8 cellular contexts compared by ENCODE assay signal in genomic region chr6:30915591-30915946, GRCh38. TPM values are rescaled to one million over a fixed set of nuclear protein-coding genes. Genes with fewer than 3 reads are reported as not detected.
DNase-seq lines count a peak whose midpoint lies in the region; ATAC-seq and TF ChIP-seq lines count a peak whose summit lies in the region.

No MANE protein-coding gene starts in this region.

- H3K36me3 ChIP-seq in Caco-2 (ENCODE audit: control insufficient read depth, insufficient read depth, low read length) (peaks cover 2% of the 10 kb centered on the region; the same call in 1 of the 2 replicates), HEK293 (ENCODE audit: control insufficient read depth in 2 of 2, insufficient read depth in 1 of 2, low read length in 2 of 2) (peaks cover 35 to 82% of the 10 kb centered on the region in 2 experiments)

- no TSS peak for BruUV-seq in Caco-2 (replicated peaks; lab: Mats Ljungman, UMichigan)

- H3K9me3 ChIP-seq in Caco-2 (no peaks in the 10 kb centered on the region), HEK293 (ENCODE audit: control insufficient read depth, insufficient read depth, low read depth, low read length) (no peaks in the 10 kb centered on the region)

- H3K36me3 Mint-ChIP-seq in Caco-2 (ENCODE audit: insufficient read depth, unreplicated experiment) = peaks cover 20% of the 10 kb centered on the region

- peak; percentile 66 to 68 for TF ChIP-seq CTCF in Caco-2 (IDR thresholded peaks at IDR 0.05; ENCODE audit: insufficient read depth in 1 of 2, low read depth in 1 of 2, low read length in 1 of 2, severe bottlenecking in 1 of 2, unreplicated experiment in 1 of 2)
- peak; percentile 72 for TF ChIP-seq CTCF in HEK293 (tag by site-specific recombination; IDR thresholded peaks at IDR 0.05)

- H3K4me1 ChIP-seq in Caco-2 (peaks cover 11% of the 10 kb centered on the region), HEK293 (ENCODE audit: control insufficient read depth, insufficient read depth, low read length) (peaks cover 6% of the 10 kb centered on the region)

- no peaks in the 10 kb centered on the region for H3K27me3 ChIP-seq in Caco-2 (replicated peaks; ENCODE audit: control insufficient read depth, insufficient read depth, low read length)

- peaks cover 14% of the 10 kb centered on the region for H3K4me1 Mint-ChIP-seq in Caco-2 (ENCODE audit: low read depth, unreplicated experiment)

- no peak for ATAC-seq in HG02970 (IDR thresholded peaks at IDR 0.05; ENCODE audit: low FRiP score, unreplicated experiment)
- ATAC-seq in HG03280 (IDR thresholded peaks at IDR 0.05; ENCODE audit: unreplicated experiment) = no peak

- DNase-seq in Caco-2 = peak in 1 of 2 experiments; percentile 61
- peak; percentile 56 for DNase-seq in NOMO-1 treated with DMSO at 0.1 percent for 48 hours (lab: John Stamatoyannopoulos, UW; ENCODE audit: unreplicated experiment)
- DNase-seq in astrocyte of the hippocampus (ENCODE audit: low read depth, low spot score) = peak; percentile 81
- DNase-seq in hypothalamus (lab: John Stamatoyannopoulos, UW) = peak in 29 of 51 donors; percentile 3 to 78 (median 24)
- peak; percentile 24 for DNase-seq in skeletal muscle cell (ENCODE audit: low read depth)

- no peaks in the 10 kb centered on the region for H3K9me3 Mint-ChIP-seq in Caco-2 (ENCODE audit: unreplicated experiment)

- H3K4me3 ChIP-seq in Caco-2 (ENCODE audit: low read depth, low read length) = no peak overlapping the region
- H3K4me3 ChIP-seq in HEK293 (ENCODE audit: low read depth, low read length) = no peak overlapping the region
- H3K4me3 ChIP-seq in skeletal muscle cell (ENCODE audit: low read depth, low read length) = no peak overlapping the region

- no peak overlapping the region for H3K27ac Mint-ChIP-seq in Caco-2 (ENCODE audit: unreplicated experiment)

- H3K4me3 Mint-ChIP-seq in Caco-2 (ENCODE audit: unreplicated experiment) = peak overlapping the region; percentile 87

- H3K27ac ChIP-seq in HEK293 (ENCODE audit: extremely low read depth, low read depth, low read length) = no peak overlapping the region; the same call in 1 of the 2 replicates

- H3K27me3 Mint-ChIP-seq in Caco-2 (ENCODE audit: insufficient read depth, unreplicated experiment) = no peaks in the 10 kb centered on the region

- CTCF ChIA-PET in Caco-2 (lab: Charles Lee) = interaction anchor here (0.6 to 4.9 kb wide), 13 partner anchors 12 to 216 kb away, joined by 3 to 66 read pairs (median 4); no protein-coding TSS in a partner anchor
- CTCF ChIA-PET in HEK293 (lab: Yijun Ruan, JAX) = interaction anchor here (0.5 to 9.9 kb wide), 45 partner anchors 10 to 424 kb away, joined by 3 to 206 read pairs (median 5); partner anchors contain the start of genes MUCL3 and TCF19

- intact Hi-C loops in Caco-2 (cut with micrococcal nuclease; ENCODE audit: unreplicated experiment) = loop anchor here (1.0 to 2.0 kb wide), 5 partner anchors 59 to 172 kb away; no protein-coding TSS in a partner anchor

- POLR2A ChIA-PET in Caco-2 (lab: Charles Lee) = no interaction called here
- POLR2A ChIA-PET in HEK293 (lab: Yijun Ruan, JAX) = interaction anchor here (0.6 to 2.9 kb wide), 9 partner anchors 11 to 193 kb away, joined by 3 to 24 read pairs (median 4); partner anchors contain the start of genes DDR1 and IER3

TF ChIP-seq in HEK293, 187 proteins besides CTCF, POLR2A, EP300 and RAD21 (continues in another document):
- TF ChIP-seq ZNF362 (tag by site-specific recombination; IDR thresholded peaks at IDR 0.05) (peak; percentile 69), HOXC10 (CRISPR knock-in tag; IDR thresholded peaks at IDR 0.05) (no peak), ZBTB20 (tag by site-specific recombination; IDR thresholded peaks at IDR 0.05) (no peak), PRDM2 (tag by site-specific recombination; IDR thresholded peaks at IDR 0.05; ENCODE audit: borderline replicate concordance) (no peak), HIC1 (tag by site-specific recombination; IDR thresholded peaks at IDR 0.05) (no peak)

RNA-seq across cellular contexts. Expression of gene VARS2, which starts 1.5 kb away (rescaled TPM):
- total RNA-seq in Caco-2 (2022) = 32.1 and 37.5 TPM in 2 replicates

RNA-seq across cellular contexts. Expression of gene GTF2H4, which starts 7.6 kb away (rescaled TPM):
- 40.6 and 43.6 TPM in 2 replicates for total RNA-seq in Caco-2 (2022)

RNA-seq across cellular contexts. Expression of gene SFTA2, which starts 16.4 kb away (rescaled TPM):
- 6.6 and 9.6 TPM in 2 replicates for total RNA-seq in Caco-2 (2022)

RNA-seq across cellular contexts. Expression of gene MUCL3, which starts 25.2 kb away (rescaled TPM):
- 0.16 TPM in 1 of 2 replicates, not detected in the other for total RNA-seq in Caco-2 (2022)

RNA-seq across cellular contexts. Expression of gene DDR1, which starts 31.2 kb away (rescaled TPM):
- 113 and 115 TPM in 2 replicates for total RNA-seq in Caco-2 (2022)
